In genomic region chr22:41780714-41781507, GRCh38 we compare ENCODE assay signal across 8 cellular contexts. TPM values are rescaled to one million over a fixed set of nuclear protein-coding genes. Genes with fewer than 3 reads are reported as not detected.
DNase-seq lines count a peak whose midpoint lies in the region; ATAC-seq and TF ChIP-seq lines count a peak whose summit lies in the region.

No MANE protein-coding gene starts in this region.

- DNase-seq in activated T-helper 9 cell treated with anti-CD3 and anti-CD28 coated beads, Interleukin-2, amount 50 U/mL, for 16 hours (ENCODE audit: low read depth), result peak; percentile 77
- DNase-seq in iris pigment epithelial cell (ENCODE audit: low read depth) (peak; percentile 80), RKO (ENCODE audit: low spot score) (no peak), foreskin melanocyte (no peak)
- peak; percentile 56 to 85 (median 74) for DNase-seq in stimulated activated CD4-positive, alpha-beta T cell treated with anti-CD3 and anti-CD28 coated beads, TNF-alpha, amount 100 ng/mL, for 1 hour (ENCODE audit: low read depth in 3 of 3, low spot score in 1 of 3)

- peak; percentile 91 for ATAC-seq in GM18502 (IDR thresholded peaks at IDR 0.05; ENCODE audit: poor library complexity, unreplicated experiment)
- ATAC-seq in HG02840 (IDR thresholded peaks at IDR 0.05; ENCODE audit: low FRiP score, unreplicated experiment), result peak; percentile 80

TF ChIP-seq in PFSK-1, 5 proteins besides CTCF, POLR2A, EP300 and RAD21:
- TF ChIP-seq REST (IDR thresholded peaks at IDR 0.05; ENCODE audit: insufficient read depth in 1 of 2, low read depth in 2 of 2, low read length in 2 of 2), result no peak
- peak; percentile 55 for TF ChIP-seq FOXP2 (optimal IDR thresholded peaks at IDR 0.05; ENCODE audit: borderline replicate concordance, extremely low read depth, extremely low read length, insufficient read depth)
- TF ChIP-seq SIN3A (IDR thresholded peaks at IDR 0.05; ENCODE audit: borderline replicate concordance, insufficient read depth, low read length), result no peak
- TF ChIP-seq TAF1 (IDR thresholded peaks at IDR 0.05; ENCODE audit: borderline replicate concordance, insufficient read depth, low read length), result no peak
- TF ChIP-seq POLR2AphosphoS5 (IDR thresholded peaks at IDR 0.05; ENCODE audit: low read depth, low read length), result no peak

RNA-seq across cellular contexts. Expression of gene CCDC134, which starts 19.6 kb away (rescaled TPM):
- 3.1 TPM for polyA plus RNA-seq in PFSK-1 (2012; ENCODE audit: insufficient read length, low read depth)

RNA-seq across cellular contexts. Expression of gene SREBF2, which starts 52.0 kb away (rescaled TPM):
- 57.0 TPM for polyA plus RNA-seq in PFSK-1 (2012; ENCODE audit: insufficient read length, low read depth)

Comparison
In these comparisons a context has a peak if more than half of its experiments do, and no peak if none do; other contexts are left out.
1. DNase-seq: peak in activated T-helper 9 cell treated with anti-CD3 and anti-CD28 coated beads, Interleukin-2, amount 50 U/mL, for 16 hours (single experiment), iris pigment epithelial cell (single experiment) and stimulated activated CD4-positive, alpha-beta T cell treated with anti-CD3 and anti-CD28 coated beads, TNF-alpha, amount 100 ng/mL, for 1 hour (3 of 3); none in RKO (single experiment) and foreskin melanocyte (single experiment).